ENCODE assay signal across 8 cellular contexts in genomic region chr17:4711671-4712111, GRCh38. TPM values are rescaled to one million over a fixed set of nuclear protein-coding genes. Genes with fewer than 3 reads are reported as not detected.
DNase-seq lines count a peak whose midpoint lies in the region; ATAC-seq lines count a peak whose summit lies in the region.

No MANE protein-coding gene starts in this region.

- H3K27ac Mint-ChIP-seq in activated CD4-positive, alpha-beta T cell treated with anti-CD3 and anti-CD28 coated beads for 36 hours = peak overlapping the region; percentile 90
- H3K27ac Mint-ChIP-seq in activated CD4-positive, alpha-beta memory T cell treated with anti-CD3 and anti-CD28 coated beads for 36 hours = peak overlapping the region; percentile 94

- H3K4me1 Mint-ChIP-seq in activated CD4-positive, alpha-beta T cell treated with anti-CD3 and anti-CD28 coated beads for 36 hours = peaks cover 46% of the 10 kb centered on the region
- H3K4me1 Mint-ChIP-seq in activated CD4-positive, alpha-beta memory T cell treated with anti-CD3 and anti-CD28 coated beads for 36 hours (ENCODE audit: low read depth) = peaks cover 50% of the 10 kb centered on the region

- no peaks in the 10 kb centered on the region for H3K27me3 Mint-ChIP-seq in activated CD4-positive, alpha-beta T cell treated with anti-CD3 and anti-CD28 coated beads for 36 hours
- H3K27me3 Mint-ChIP-seq in activated CD4-positive, alpha-beta memory T cell treated with anti-CD3 and anti-CD28 coated beads for 36 hours = no peaks in the 10 kb centered on the region

- peaks cover 29% of the 10 kb centered on the region for H3K4me1 ChIP-seq in thymus (ENCODE audit: control insufficient read depth, insufficient read depth, low read length)

- POLR2A ChIA-PET in activated CD4-positive, alpha-beta T cell treated with anti-CD3 and anti-CD28 coated beads for 36 hours (lab: Charles Lee) = interaction anchor here (0.6 to 0.9 kb wide), 2 partner anchors 187 to 337 kb away, joined by 3 to 5 read pairs; no protein-coding TSS in a partner anchor
- POLR2A ChIA-PET in activated CD4-positive, alpha-beta memory T cell treated with anti-CD3 and anti-CD28 coated beads for 36 hours (lab: Charles Lee) = interaction anchor here (0.7 to 1.3 kb wide), 2 partner anchors 9 to 24 kb away, joined by 3 to 4 read pairs; no protein-coding TSS in a partner anchor

- ATAC-seq in activated CD4-positive, alpha-beta T cell treated with anti-CD3 and anti-CD28 coated beads for 36 hours = no peak

- intact Hi-C loops in activated CD4-positive, alpha-beta T cell treated with anti-CD3 and anti-CD28 coated beads for 36 hours (cut with DNase I, micrococcal nuclease) = loop anchor here (2.0 to 5.0 kb wide), 2 partner anchors 177 to 749 kb away; partner anchors contain the start of gene ATP2A3 (in 1 of the 2)
- intact Hi-C loops in activated CD4-positive, alpha-beta memory T cell treated with anti-CD3 and anti-CD28 coated beads for 36 hours (cut with micrococcal nuclease) = loop anchor here (2.0 to 10.0 kb wide), 3 partner anchors 79 to 567 kb away; partner anchors contain the start of genes CYB5D2, RNF167, SLC25A11 and ZZEF1

- CTCF ChIA-PET in activated CD4-positive, alpha-beta T cell treated with anti-CD3 and anti-CD28 coated beads for 36 hours (lab: Charles Lee) = interaction anchor here (0.6 to 1.1 kb wide), 2 partner anchors 15 to 169 kb away, joined by 3 to 5 read pairs; no protein-coding TSS in a partner anchor
- CTCF ChIA-PET in activated CD4-positive, alpha-beta memory T cell treated with anti-CD3 and anti-CD28 coated beads for 36 hours (lab: Charles Lee) = interaction anchor here (0.5 to 1.6 kb wide), 6 partner anchors 10 to 169 kb away, joined by 3 to 5 read pairs (median 3); no protein-coding TSS in a partner anchor

- peaks cover 15% of the 10 kb centered on the region for H3K36me3 Mint-ChIP-seq in activated CD4-positive, alpha-beta T cell treated with anti-CD3 and anti-CD28 coated beads for 36 hours (ENCODE audit: low read depth)
- peaks cover 23% of the 10 kb centered on the region for H3K36me3 Mint-ChIP-seq in activated CD4-positive, alpha-beta memory T cell treated with anti-CD3 and anti-CD28 coated beads for 36 hours

- 21% methylated on average over 5 of the region's 5 CpGs for WGBS in thymus

- no peaks in the 10 kb centered on the region for H3K27me3 ChIP-seq in layer of hippocampus (ENCODE audit: control insufficient read depth, insufficient read depth, low read length)
- no peaks in the 10 kb centered on the region for H3K27me3 ChIP-seq in thymus (ENCODE audit: control insufficient read depth, insufficient read depth)

- H3K36me3 ChIP-seq in thymus (ENCODE audit: control insufficient read depth, insufficient read depth) = peaks cover 8% of the 10 kb centered on the region

- no peaks in the 10 kb centered on the region for H3K9me3 ChIP-seq in thymus (ENCODE audit: control insufficient read depth)

- peak overlapping the region; percentile 82 for H3K4me3 Mint-ChIP-seq in activated CD4-positive, alpha-beta T cell treated with anti-CD3 and anti-CD28 coated beads for 36 hours
- peak overlapping the region; percentile 98 for H3K4me3 Mint-ChIP-seq in activated CD4-positive, alpha-beta memory T cell treated with anti-CD3 and anti-CD28 coated beads for 36 hours

- H3K27ac ChIP-seq in layer of hippocampus (ENCODE audit: low read depth, low read length) (peak overlapping the region; percentile 86), thymus (ENCODE audit: low read depth) (peak overlapping the region; percentile 75)

- H3K9me3 Mint-ChIP-seq in activated CD4-positive, alpha-beta T cell treated with anti-CD3 and anti-CD28 coated beads for 36 hours (ENCODE audit: low read depth) = no peaks in the 10 kb centered on the region
- H3K9me3 Mint-ChIP-seq in activated CD4-positive, alpha-beta memory T cell treated with anti-CD3 and anti-CD28 coated beads for 36 hours = peaks cover 5% of the 10 kb centered on the region

- no peak for DNase-seq in activated CD4-positive, alpha-beta T cell treated with anti-CD3 and anti-CD28 coated beads for 36 hours
- no peak for DNase-seq in activated CD4-positive, alpha-beta T cell treated with anti-CD3 and anti-CD28 coated beads for 1 hour
- DNase-seq in activated CD4-positive, alpha-beta memory T cell treated with anti-CD3 and anti-CD28 coated beads for 36 hours = no peak
- DNase-seq in DMS79 (lab: John Stamatoyannopoulos, UW) (no peak), T-helper 9 cell (no peak), COR-L47 (lab: John Stamatoyannopoulos, UW) (no peak)

- H3K4me3 ChIP-seq in thymus (ENCODE audit: low read length) = peak overlapping the region; percentile 85

RNA-seq across cellular contexts. Expression of gene ARRB2, which starts 1.3 kb away (rescaled TPM):
- 100 to 1,000 TPM; 168 to 175 TPM for total RNA-seq in activated CD4-positive, alpha-beta T cell treated with anti-CD3 and anti-CD28 coated beads for 36 hours
- 100 to 1,000 TPM; 210 to 226 TPM for total RNA-seq in activated CD4-positive, alpha-beta memory T cell treated with anti-CD3 and anti-CD28 coated beads for 36 hours
- polyA plus RNA-seq in thymus = 91.2 TPM

RNA-seq across cellular contexts. Expression of gene PELP1, which starts 7.8 kb away (rescaled TPM):
- total RNA-seq in activated CD4-positive, alpha-beta T cell treated with anti-CD3 and anti-CD28 coated beads for 36 hours = 100 to 1,000 TPM in 1 of 2 experiments, 10 to 100 TPM in 1; 94.1 to 102 TPM
- 100 to 1,000 TPM in 1 of 2 experiments, 10 to 100 TPM in 1; 96.1 to 101 TPM for total RNA-seq in activated CD4-positive, alpha-beta memory T cell treated with anti-CD3 and anti-CD28 coated beads for 36 hours
- 26.9 TPM for polyA plus RNA-seq in thymus

RNA-seq across cellular contexts. Expression of gene MED11, which starts 19.5 kb away (rescaled TPM):
- total RNA-seq in activated CD4-positive, alpha-beta T cell treated with anti-CD3 and anti-CD28 coated beads for 36 hours = 10 to 100 TPM; 16.7 to 22.9 TPM
- 10 to 100 TPM; 20.4 to 21.8 TPM for total RNA-seq in activated CD4-positive, alpha-beta memory T cell treated with anti-CD3 and anti-CD28 coated beads for 36 hours
- 40.3 TPM for polyA plus RNA-seq in thymus

RNA-seq across cellular contexts. Expression of gene ZMYND15, which starts 27.9 kb away (rescaled TPM):
- total RNA-seq in activated CD4-positive, alpha-beta T cell treated with anti-CD3 and anti-CD28 coated beads for 36 hours = under 1 TPM; 0.09 to 0.11 TPM
- total RNA-seq in activated CD4-positive, alpha-beta memory T cell treated with anti-CD3 and anti-CD28 coated beads for 36 hours = under 1 TPM; 0.10 to 0.24 TPM
- 3.8 TPM for polyA plus RNA-seq in thymus

RNA-seq across cellular contexts. Expression of gene CXCL16, which starts 28.0 kb away (rescaled TPM):
- total RNA-seq in activated CD4-positive, alpha-beta T cell treated with anti-CD3 and anti-CD28 coated beads for 36 hours = 1 to 10 TPM; 1.7 to 2.5 TPM
- 1 to 10 TPM; 3.1 to 3.4 TPM for total RNA-seq in activated CD4-positive, alpha-beta memory T cell treated with anti-CD3 and anti-CD28 coated beads for 36 hours
- 32.9 TPM for polyA plus RNA-seq in thymus
